In the genomic region with DNA sequence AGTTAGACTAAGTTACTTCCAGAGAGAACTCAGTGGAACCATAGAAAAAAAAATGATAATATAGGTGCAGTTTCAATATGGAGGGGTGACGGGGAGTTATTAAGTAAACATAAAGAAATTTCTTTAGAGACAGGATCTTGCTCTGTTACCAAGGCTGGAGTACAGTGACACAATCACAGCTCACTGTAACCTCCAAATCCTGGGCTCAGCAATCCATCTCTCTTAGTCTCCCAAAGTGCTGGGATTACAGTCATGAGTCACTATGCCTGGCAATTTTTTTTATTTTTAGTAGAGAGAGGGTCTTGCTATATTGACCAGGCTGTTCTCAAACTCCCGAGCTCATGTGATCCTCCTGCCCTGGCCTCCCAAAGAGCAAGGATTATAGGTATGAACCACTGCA, we compare ENCODE assay signal across 13 cellular contexts. TPM values are rescaled to one million over a fixed set of nuclear protein-coding genes. Genes with fewer than 3 reads are reported as not detected.
DNase-seq lines count a peak whose midpoint lies in the region; ATAC-seq and TF ChIP-seq lines count a peak whose summit lies in the region.
"Had no signal": no experiment of that assay in that cellular context is flagged by ENCODE, and none has a peak within 500 bp of the region (broad histone marks: within the 10 kb centered on the region; RNA-seq: fewer than 3 reads in every experiment).

No MANE protein-coding gene starts in this region.

- POLR2A ChIA-PET in activated CD4-positive, alpha-beta T cell treated with anti-CD3 and anti-CD28 coated beads, Interleukin-2, amount 10 ng/mL, durations not matched to agents 7 days and 5 days (lab: Charles Lee) = no interaction called here

- H3K27me3 ChIP-seq in RWPE2 (ENCODE audit: insufficient read depth, poor library complexity, severe bottlenecking) = no peaks in the 10 kb centered on the region
- H3K27me3 ChIP-seq: gastrocnemius medialis had no signal

- TF ChIP-seq CTCF in RWPE2 (IDR thresholded peaks at IDR 0.05; ENCODE audit: poor library complexity, severe bottlenecking) (no peak), epithelial cell of esophagus (IDR thresholded peaks at IDR 0.05; ENCODE audit: insufficient read depth, low read depth, low read length, missing control alignments) (no peak)

- H3K36me3 ChIP-seq in RWPE2 (ENCODE audit: low read depth) = no peaks in the 10 kb centered on the region
- H3K36me3 ChIP-seq: gastrocnemius medialis had no signal

- no peak for DNase-seq in activated CD4-positive, alpha-beta T cell treated with anti-CD3 and anti-CD28 coated beads, Interleukin-2, amount 10 ng/mL, durations not matched to agents 7 days and 5 days
- DNase-seq in activated CD4-positive, alpha-beta T cell treated with anti-CD3 and anti-CD28 coated beads, Interleukin-2, amount 50 U/mL, for 4 hours = no peak
- DNase-seq in RWPE2 (ENCODE audit: low spot score) (no peak), epithelial cell of esophagus (ENCODE audit: low read depth) (peak; percentile 25), NCI-H1436 (lab: John Stamatoyannopoulos, UW) (no peak), islet precursor cell (no peak), NCI-H2107 treated with DMSO at 0.1 percent for 48 hours (lab: John Stamatoyannopoulos, UW; ENCODE audit: unreplicated experiment) (no peak)
- no peak for DNase-seq in stimulated activated naive B cell treated with anti-CD40 and anti-IgM and Interleukin-4, amounts not matched to agents 10 μg/mL and 1 μg/mL and 100 μg/mL, for 72 hours
- DNase-seq: gastrocnemius medialis; left ventricle myocardium superior; NCI-H1092 treated with DMSO at 0.1 percent for 48 hours; stimulated activated CD4-positive, alpha-beta T cell treated with anti-CD3 and anti-CD28 coated beads, Interleukin-2, amount 100 ng/mL, for 24 hours had no signal

- no peaks in the 10 kb centered on the region for H3K27me3 Mint-ChIP-seq in activated CD4-positive, alpha-beta T cell treated with anti-CD3 and anti-CD28 coated beads, Interleukin-2, amount 10 ng/mL, durations not matched to agents 7 days and 5 days
- H3K27me3 Mint-ChIP-seq in stimulated activated naive B cell treated with anti-CD40 and anti-IgM and Interleukin-4, amounts not matched to agents 10 μg/mL and 1 μg/mL and 100 μg/mL, for 72 hours = no peaks in the 10 kb centered on the region

- no peak for ATAC-seq in RWPE2 (ENCODE audit: low read depth)
- no peak for ATAC-seq in stimulated activated naive B cell treated with anti-CD40 and anti-IgM and Interleukin-4, amounts not matched to agents 10 μg/mL and 1 μg/mL and 100 μg/mL, for 72 hours (replicated peaks)
- ATAC-seq: gastrocnemius medialis, left ventricle myocardium superior had no signal

- peaks cover 92% of the 10 kb centered on the region for H3K36me3 Mint-ChIP-seq in activated CD4-positive, alpha-beta T cell treated with anti-CD3 and anti-CD28 coated beads, Interleukin-2, amount 10 ng/mL, durations not matched to agents 7 days and 5 days (ENCODE audit: low read depth)
- peaks cover 61 to 84% of the 10 kb centered on the region in 2 donors for H3K36me3 Mint-ChIP-seq in stimulated activated naive B cell treated with anti-CD40 and anti-IgM and Interleukin-4, amounts not matched to agents 10 μg/mL and 1 μg/mL and 100 μg/mL, for 72 hours

- H3K4me3 ChIP-seq in RWPE2 (ENCODE audit: severe bottlenecking) = no peak overlapping the region
- H3K4me3 ChIP-seq in epithelial cell of esophagus (ENCODE audit: low read length) = no peak overlapping the region
- H3K4me3 ChIP-seq: gastrocnemius medialis, SK-N-MC had no signal

- peaks cover 4% of the 10 kb centered on the region for H3K9me3 ChIP-seq in RWPE2 (ENCODE audit: severe bottlenecking)
- H3K9me3 ChIP-seq: gastrocnemius medialis had no signal

- peaks cover 95% of the 10 kb centered on the region for H3K4me1 Mint-ChIP-seq in activated CD4-positive, alpha-beta T cell treated with anti-CD3 and anti-CD28 coated beads, Interleukin-2, amount 10 ng/mL, durations not matched to agents 7 days and 5 days
- H3K4me1 Mint-ChIP-seq in stimulated activated naive B cell treated with anti-CD40 and anti-IgM and Interleukin-4, amounts not matched to agents 10 μg/mL and 1 μg/mL and 100 μg/mL, for 72 hours = peaks cover 56 to 90% of the 10 kb centered on the region in 2 donors

- H3K4me3 Mint-ChIP-seq in activated CD4-positive, alpha-beta T cell treated with anti-CD3 and anti-CD28 coated beads, Interleukin-2, amount 10 ng/mL, durations not matched to agents 7 days and 5 days = no peak overlapping the region
- H3K4me3 Mint-ChIP-seq in stimulated activated naive B cell treated with anti-CD40 and anti-IgM and Interleukin-4, amounts not matched to agents 10 μg/mL and 1 μg/mL and 100 μg/mL, for 72 hours = no peak overlapping the region

- peaks cover 4% of the 10 kb centered on the region for H3K9me3 Mint-ChIP-seq in activated CD4-positive, alpha-beta T cell treated with anti-CD3 and anti-CD28 coated beads, Interleukin-2, amount 10 ng/mL, durations not matched to agents 7 days and 5 days
- H3K9me3 Mint-ChIP-seq in stimulated activated naive B cell treated with anti-CD40 and anti-IgM and Interleukin-4, amounts not matched to agents 10 μg/mL and 1 μg/mL and 100 μg/mL, for 72 hours = peaks cover 0 to 4% of the 10 kb centered on the region in 2 donors

- peaks cover 13% of the 10 kb centered on the region for H3K4me1 ChIP-seq in RWPE2 (ENCODE audit: insufficient read depth, poor library complexity, severe bottlenecking)
- H3K4me1 ChIP-seq: gastrocnemius medialis had no signal

- CTCF ChIA-PET in activated CD4-positive, alpha-beta T cell treated with anti-CD3 and anti-CD28 coated beads, Interleukin-2, amount 10 ng/mL, durations not matched to agents 7 days and 5 days (lab: Charles Lee) = interaction anchor here (0.7 to 1.9 kb wide), 5 partner anchors 14 to 76 kb away, joined by 3 to 9 read pairs (median 3); no protein-coding TSS in a partner anchor

- peak overlapping the region; percentile 55 for H3K27ac ChIP-seq in RWPE2 (ENCODE audit: poor library complexity, severe bottlenecking)
- H3K27ac ChIP-seq: gastrocnemius medialis, SK-N-MC had no signal

- H3K27ac Mint-ChIP-seq in activated CD4-positive, alpha-beta T cell treated with anti-CD3 and anti-CD28 coated beads, Interleukin-2, amount 10 ng/mL, durations not matched to agents 7 days and 5 days = peak overlapping the region; percentile 97
- H3K27ac Mint-ChIP-seq in stimulated activated naive B cell treated with anti-CD40 and anti-IgM and Interleukin-4, amounts not matched to agents 10 μg/mL and 1 μg/mL and 100 μg/mL, for 72 hours = peak overlapping the region; percentile 90

RNA-seq across cellular contexts. Expression of gene NLRC5, which starts 48.8 kb away (rescaled TPM):
- 100 to 1,000 TPM; 428 to 468 TPM for total RNA-seq in activated CD4-positive, alpha-beta T cell treated with anti-CD3 and anti-CD28 coated beads, Interleukin-2, amount 10 ng/mL, durations not matched to agents 7 days and 5 days

RNA-seq across cellular contexts. Expression of gene CPNE2, which starts 54.2 kb away (rescaled TPM):
- total RNA-seq in activated CD4-positive, alpha-beta T cell treated with anti-CD3 and anti-CD28 coated beads, Interleukin-2, amount 10 ng/mL, durations not matched to agents 7 days and 5 days = 1 to 10 TPM; 3.1 to 3.6 TPM
